ENCODE assay signal across 28 cellular contexts in genomic region chr2:11543337-11544216, GRCh38. TPM values are rescaled to one million over a fixed set of nuclear protein-coding genes. Genes with fewer than 3 reads are reported as not detected.
DNase-seq lines count a peak whose midpoint lies in the region; ATAC-seq and TF ChIP-seq lines count a peak whose summit lies in the region.
"Had no signal": no experiment of that assay in that cellular context is flagged by ENCODE, and none has a peak within 500 bp of the region (broad histone marks: within the 10 kb centered on the region; RNA-seq: fewer than 3 reads in every experiment).

No MANE protein-coding gene starts in this region.

- ATAC-seq in IMR-90 (ENCODE audit: low read depth) (no peak), HG03342 (IDR thresholded peaks at IDR 0.05; ENCODE audit: unreplicated experiment) (no peak), HG02610 (IDR thresholded peaks at IDR 0.05; ENCODE audit: unreplicated experiment) (no peak)
- ATAC-seq: activated CD8-positive, alpha-beta T cell treated with anti-CD3 and anti-CD28 coated beads, Interleukin-2, amount 10 ng/mL, durations not matched to agents 7 days and 5 days; gastrocnemius medialis; HCT116; natural killer cell treated with Interleukin-12 subunit alpha and Interleukin-12 subunit beta and Interleukin-15 and Interleukin-18, amount 100 ng/mL, for 72 hours; right cardiac atrium had no signal

- DNase-seq in IMR-90 (no peak), brain microvascular endothelial cell (no peak), neuronal stem cell (ENCODE audit: low spot score) (no peak)
- DNase-seq in activated naive CD4-positive, alpha-beta T cell treated with anti-CD3 and anti-CD28 coated beads, Interleukin-2, amount 10 ng/mL, durations not matched to agents 7 days and 5 days, result no peak
- DNase-seq: activated CD4-positive, alpha-beta T cell treated with anti-CD3 and anti-CD28 coated beads for 4 hours; activated CD8-positive, alpha-beta T cell treated with anti-CD3 and anti-CD28 coated beads, Interleukin-2, amount 10 ng/mL, durations not matched to agents 7 days and 5 days; activated naive CD4-positive, alpha-beta T cell treated with anti-CD3 and anti-CD28 coated beads, Interleukin-2, amount 50 U/mL, for 16 hours; DMS53; gastrocnemius medialis; mammary epithelial cell; NCI-H1105 treated with DMSO at 0.1 percent for 48 hours; NCI-H2029 treated with DMSO at 0.1 percent for 48 hours; NCI-H2227 treated with DMSO at 0.1 percent for 48 hours; right cardiac atrium; SIG-M5; stomach; T-helper 9 cell; tibial artery had no signal

- H3K36me3 Mint-ChIP-seq in activated naive CD4-positive, alpha-beta T cell treated with anti-CD3 and anti-CD28 coated beads, Interleukin-2, amount 10 ng/mL, durations not matched to agents 7 days and 5 days, result no peaks in the 10 kb centered on the region
- H3K36me3 Mint-ChIP-seq: natural killer cell treated with Interleukin-12 subunit alpha and Interleukin-12 subunit beta and Interleukin-15 and Interleukin-18, amount 100 ng/mL, for 72 hours had no signal

- no peak overlapping the region for H2BK120ac ChIP-seq in IMR-90 (ENCODE audit: low read depth, low read length)
- no peak overlapping the region for H2BK120ac ChIP-seq in neuronal stem cell (ENCODE audit: low read depth, low read length)

- H2BK12ac ChIP-seq in neuronal stem cell (ENCODE audit: low read length), result no peak overlapping the region

- 80% methylated on average over 1 of the region's 11 CpGs; no CpG with 5 or more reads in 1 of the 2 experiments for WGBS in IMR-90 (ENCODE audit: extremely low coverage in 2 of 2, insufficient read length in 1 of 2), 2 experiments
- WGBS in neuronal stem cell (ENCODE audit: extremely low coverage in 2 of 2, insufficient read length in 2 of 2, insufficient replicate concordance in 1 of 2), 2 donors, result no CpG with 5 or more reads among the region's 11 CpGs

- H3K9me3 ChIP-seq in BLaER1 (no peaks in the 10 kb centered on the region), IMR-90 (ENCODE audit: control insufficient read depth, insufficient read depth, low read length) (no peaks in the 10 kb centered on the region), neuronal stem cell (replicated peaks in 1 of 2; ENCODE audit: control insufficient read depth in 2 of 2, insufficient read depth in 1 of 2, low read depth in 1 of 2, low read length in 2 of 2) (no peaks in the 10 kb centered on the region)
- H3K9me3 ChIP-seq: gastrocnemius medialis, stomach, tibial artery had no signal

- peaks cover 32% of the 10 kb centered on the region for H3K4me1 ChIP-seq in BLaER1
- H3K4me1 ChIP-seq in IMR-90 (ENCODE audit: control insufficient read depth, insufficient read depth, low read length), result no peaks in the 10 kb centered on the region
- H3K4me1 ChIP-seq in neuronal stem cell (ENCODE audit: control insufficient read depth in 2 of 2, insufficient read depth in 1 of 2, low read depth in 1 of 2, low read length in 2 of 2), result peaks cover 26 to 39% of the 10 kb centered on the region in 2 donors
- H3K4me1 ChIP-seq: parathyroid adenoma, tibial artery had no signal

- H3K4me2 ChIP-seq in BLaER1 (peak overlapping the region; percentile 67), IMR-90 (ENCODE audit: low read depth, low read length) (no peak overlapping the region), neuronal stem cell (ENCODE audit: insufficient read depth, low read length, poor library complexity, severe bottlenecking) (no peak overlapping the region)
- H3K4me2 ChIP-seq: smooth muscle cell had no signal

- TF ChIP-seq CTCF in IMR-90 (conservative IDR thresholded peaks at IDR 0.05; ENCODE audit: low read depth, low read length) (no peak), brain microvascular endothelial cell (IDR thresholded peaks at IDR 0.05; ENCODE audit: low read depth, low read length, missing control alignments) (peak; percentile 5)

- no peak overlapping the region for H3K27ac ChIP-seq in BLaER1
- H3K27ac ChIP-seq in IMR-90 (ENCODE audit: insufficient read depth, low read length), result no peak overlapping the region
- H3K27ac ChIP-seq in brain microvascular endothelial cell, result no peak overlapping the region
- H3K27ac ChIP-seq in neuronal stem cell (replicated peaks; ENCODE audit: low read length), result peak overlapping the region; percentile 26
- H3K27ac ChIP-seq: parathyroid adenoma, stomach, tibial artery had no signal

- no peak overlapping the region for H2BK5ac ChIP-seq in IMR-90 (ENCODE audit: low read depth, low read length, poor library complexity, severe bottlenecking)
- H2BK5ac ChIP-seq in neuronal stem cell (ENCODE audit: low read length), result no peak overlapping the region

- H3K4ac ChIP-seq in IMR-90 (ENCODE audit: low read depth, low read length) (no peak overlapping the region), neuronal stem cell (ENCODE audit: low read length) (no peak overlapping the region)

- no peak overlapping the region for H4K8ac ChIP-seq in IMR-90 (ENCODE audit: low read depth in 2 of 2, low read length in 2 of 2)
- H4K8ac ChIP-seq in neuronal stem cell (ENCODE audit: low read depth, low read length), result no peak overlapping the region

- CTCF ChIA-PET in IMR-90 (lab: Yijun Ruan, JAX), result interaction anchor here (0.9 kb wide), 1 partner anchor 10 kb away, joined by 3 read pairs; no protein-coding TSS in a partner anchor
- CTCF ChIA-PET in activated naive CD4-positive, alpha-beta T cell treated with anti-CD3 and anti-CD28 coated beads, Interleukin-2, amount 10 ng/mL, durations not matched to agents 7 days and 5 days (lab: Charles Lee), result interaction anchor here (1.0 kb wide), 1 partner anchor 39 kb away, joined by 3 read pairs; no protein-coding TSS in a partner anchor

- no peak overlapping the region for H3K56ac ChIP-seq in IMR-90 (ENCODE audit: extremely low read depth, insufficient read depth, low read length)

- H3K36me3 ChIP-seq in BLaER1 (no peaks in the 10 kb centered on the region), IMR-90 (ENCODE audit: control insufficient read depth, insufficient read depth, low read length) (no peaks in the 10 kb centered on the region), brain microvascular endothelial cell (replicated peaks) (no peaks in the 10 kb centered on the region), neuronal stem cell (replicated peaks in 1 of 2; ENCODE audit: control insufficient read depth in 2 of 2, insufficient read depth in 2 of 2, low read length in 2 of 2) (peaks cover 3 to 47% of the 10 kb centered on the region in 2 donors)
- H3K36me3 ChIP-seq: gastrocnemius medialis, stomach, tibial artery had no signal

- H4K91ac ChIP-seq in IMR-90 (ENCODE audit: insufficient read depth, low read depth, low read length), result no peak overlapping the region
- no peak overlapping the region for H4K91ac ChIP-seq in neuronal stem cell (ENCODE audit: low read depth, low read length, poor library complexity)

- H3K27ac Mint-ChIP-seq in activated naive CD4-positive, alpha-beta T cell treated with anti-CD3 and anti-CD28 coated beads, Interleukin-2, amount 10 ng/mL, durations not matched to agents 7 days and 5 days, result no peak overlapping the region
- H3K27ac Mint-ChIP-seq: activated CD8-positive, alpha-beta T cell treated with anti-CD3 and anti-CD28 coated beads, Interleukin-2, amount 10 ng/mL, durations not matched to agents 7 days and 5 days; IgD-negative memory B cell; natural killer cell treated with Interleukin-12 subunit alpha and Interleukin-12 subunit beta and Interleukin-15 and Interleukin-18, amount 100 ng/mL, for 72 hours had no signal

- no peak overlapping the region for H3K4me3 ChIP-seq in BLaER1
- no peak overlapping the region for H3K4me3 ChIP-seq in IMR-90 (ENCODE audit: insufficient read depth, low read depth, low read length)
- no peak overlapping the region for H3K4me3 ChIP-seq in brain microvascular endothelial cell (ENCODE audit: low read depth, low read length)
- H3K4me3 ChIP-seq in neuronal stem cell (ENCODE audit: low read length in 2 of 2), result peak overlapping the region in 1 of 2 donors; percentile 55
- H3K4me3 ChIP-seq: gastrocnemius medialis, smooth muscle cell, stomach, tibial artery had no signal

- POLR2A ChIA-PET in IMR-90 (lab: Charles Lee; ENCODE audit: unreplicated experiment), result no interaction called here

- no peaks in the 10 kb centered on the region for H3K9me3 Mint-ChIP-seq in activated naive CD4-positive, alpha-beta T cell treated with anti-CD3 and anti-CD28 coated beads, Interleukin-2, amount 10 ng/mL, durations not matched to agents 7 days and 5 days
- H3K9me3 Mint-ChIP-seq: brain; IgD-negative memory B cell; natural killer cell treated with Interleukin-12 subunit alpha and Interleukin-12 subunit beta and Interleukin-15 and Interleukin-18, amount 100 ng/mL, for 72 hours had no signal

- no peak for TF ChIP-seq POLR2A in IMR-90 (IDR thresholded peaks at IDR 0.05; ENCODE audit: low read depth, low read length)

- H4K20me1 ChIP-seq in BLaER1 (no peaks in the 10 kb centered on the region), IMR-90 (ENCODE audit: insufficient read depth, low read length) (no peaks in the 10 kb centered on the region)

- no peak overlapping the region for H3K18ac ChIP-seq in IMR-90 (ENCODE audit: low read depth, low read length)
- H3K18ac ChIP-seq in neuronal stem cell (ENCODE audit: low read length), result peak overlapping the region; percentile 59

- no peak overlapping the region for H2AK5ac ChIP-seq in IMR-90 (ENCODE audit: low read depth, low read length)
- H2AK5ac ChIP-seq in neuronal stem cell (ENCODE audit: low read depth, low read length), result no peak overlapping the region

- no peaks in the 10 kb centered on the region for H3K9me1 ChIP-seq in IMR-90 (ENCODE audit: insufficient read depth, low read length)

- H2AFZ ChIP-seq in IMR-90 (replicated peaks; ENCODE audit: low read length, poor library complexity) (no peak overlapping the region), neuronal stem cell (ENCODE audit: low read length) (no peak overlapping the region)
- H2AFZ ChIP-seq: parathyroid adenoma had no signal

- TF ChIP-seq RAD21 in IMR-90 (IDR thresholded peaks at IDR 0.05; ENCODE audit: low read length), result no peak

- no peak overlapping the region for H3K9ac ChIP-seq in BLaER1
- H3K9ac ChIP-seq in IMR-90 (ENCODE audit: low read depth, low read length), result no peak overlapping the region
- H3K9ac ChIP-seq in neuronal stem cell (ENCODE audit: low read depth, low read length, poor library complexity), result no peak overlapping the region
- H3K9ac ChIP-seq: parathyroid adenoma had no signal

- no peak overlapping the region for H2BK20ac ChIP-seq in IMR-90 (ENCODE audit: low read depth, low read length)

- H3K27me3 Mint-ChIP-seq in activated naive CD4-positive, alpha-beta T cell treated with anti-CD3 and anti-CD28 coated beads, Interleukin-2, amount 10 ng/mL, durations not matched to agents 7 days and 5 days, result peaks cover 42% of the 10 kb centered on the region
- H3K27me3 Mint-ChIP-seq: brain had no signal

- intact Hi-C loops in IMR-90 (cut with micrococcal nuclease), result no loop called here

- H4K5ac ChIP-seq in IMR-90 (ENCODE audit: low read depth, low read length), result no peak overlapping the region

- BruUV-seq in IMR-90 (replicated peaks; lab: Mats Ljungman, UMichigan), result no TSS peak

- H3K4me1 Mint-ChIP-seq in activated naive CD4-positive, alpha-beta T cell treated with anti-CD3 and anti-CD28 coated beads, Interleukin-2, amount 10 ng/mL, durations not matched to agents 7 days and 5 days, result no peaks in the 10 kb centered on the region

- H3K79me1 ChIP-seq in IMR-90 (ENCODE audit: low read depth in 1 of 2, low read length in 2 of 2), result no peaks in the 10 kb centered on the region
- H3K79me1 ChIP-seq in neuronal stem cell (ENCODE audit: low read depth, low read length), result peaks cover 2% of the 10 kb centered on the region

- H3K4me3 Mint-ChIP-seq in activated naive CD4-positive, alpha-beta T cell treated with anti-CD3 and anti-CD28 coated beads, Interleukin-2, amount 10 ng/mL, durations not matched to agents 7 days and 5 days, result no peak overlapping the region
- H3K4me3 Mint-ChIP-seq: activated CD8-positive, alpha-beta T cell treated with anti-CD3 and anti-CD28 coated beads, Interleukin-2, amount 10 ng/mL, durations not matched to agents 7 days and 5 days; brain; IgD-negative memory B cell; natural killer cell treated with Interleukin-12 subunit alpha and Interleukin-12 subunit beta and Interleukin-15 and Interleukin-18, amount 100 ng/mL, for 72 hours had no signal

- in situ Hi-C loops in IMR-90 (cut with MboI; ENCODE audit: low sequenced_read_pairs), result no loop called here
- in situ Hi-C loops in brain microvascular endothelial cell (cut with HindIII; ENCODE audit: low pct_ligation_motif_present, low sequenced_read_pairs), result no loop called here

- H3K14ac ChIP-seq in IMR-90 (replicated peaks; ENCODE audit: low read depth, low read length) (no peak overlapping the region), neuronal stem cell (ENCODE audit: low read length) (peak overlapping the region; percentile 95)

- H3K23ac ChIP-seq in IMR-90 (ENCODE audit: low read depth, low read length) (no peak overlapping the region), neuronal stem cell (ENCODE audit: low read depth, low read length, poor library complexity) (no peak overlapping the region)

- H2BK15ac ChIP-seq in IMR-90 (ENCODE audit: low read depth, low read length), result no peak overlapping the region
- no peak overlapping the region for H2BK15ac ChIP-seq in neuronal stem cell (ENCODE audit: low read length)

- no peaks in the 10 kb centered on the region for H3K27me3 ChIP-seq in BLaER1
- peaks cover 48% of the 10 kb centered on the region for H3K27me3 ChIP-seq in IMR-90 (ENCODE audit: control insufficient read depth, insufficient read depth, low read length)
- peaks cover 14% of the 10 kb centered on the region for H3K27me3 ChIP-seq in brain microvascular endothelial cell (replicated peaks)
- no peaks in the 10 kb centered on the region for H3K27me3 ChIP-seq in neuronal stem cell (ENCODE audit: control insufficient read depth in 3 of 3, insufficient read depth in 3 of 3, low read depth in 1 of 3, low read length in 3 of 3)
- H3K27me3 ChIP-seq: gastrocnemius medialis had no signal

- H2AK9ac ChIP-seq in IMR-90 (replicated peaks; ENCODE audit: low read depth, low read length, poor library complexity), result peak overlapping the region; percentile 55

- dilution Hi-C loops in IMR-90 (cut with HindIII; ENCODE audit: low sequenced_read_pairs, unreplicated experiment), result no loop called here

RNA-seq across cellular contexts. Expression of gene GREB1, which starts 9.7 kb away (rescaled TPM):
- not detected in 2 replicates for total RNA-seq in IMR-90 (2012; rRNA removed)
- 0.05 TPM in 1 of 2 replicates, not detected in the other for polyA plus RNA-seq in IMR-90 (2012; rRNA removed)
- 0.01 and 0.05 TPM in 2 replicates for polyA plus RNA-seq in IMR-90 (2012; cell fraction: cytosol; rRNA removed)
- 0.04 and 0.06 TPM in 2 replicates for polyA plus RNA-seq in IMR-90 (2012; cell fraction: nucleus; rRNA removed; ENCODE audit: low replicate concordance)
- 16.7 TPM for polyA plus RNA-seq in neuronal stem cell (2013, experiment 1 of 2)
- polyA plus RNA-seq in neuronal stem cell (2013, experiment 2 of 2), result 16.9 TPM
- polyA plus RNA-seq: BJ, IgD-negative memory B cell had no signal
